In genomic region chr5:135541969-135542502, GRCh38 we compare ENCODE assay signal across 40 cellular contexts. TPM values are rescaled to one million over a fixed set of nuclear protein-coding genes. Genes with fewer than 3 reads are reported as not detected.
"Had no signal": no experiment of that assay in that cellular context is flagged by ENCODE, and none has a peak within 500 bp of the region (broad histone marks: within the 10 kb centered on the region; RNA-seq: fewer than 3 reads in every experiment).

No MANE protein-coding gene starts in this region.

- ATAC-seq: activated CD8-positive, alpha-beta T cell treated with anti-CD3 and anti-CD28 coated beads for 36 hours; activated naive CD4-positive, alpha-beta T cell treated with anti-CD3 and anti-CD28 coated beads, Interleukin-2, amount 50 U/mL, for 72 hours; activated T-cell treated with anti-CD3 and anti-CD28 coated beads, Interleukin-2, amount 50 U/mL, for 4 hours had no signal

- H3K9me3 ChIP-seq: adrenal gland had no signal

- H3K27ac ChIP-seq: adrenal gland, PC-9, RWPE1 had no signal

- DNase-seq: activated CD4-positive, alpha-beta T cell treated with anti-CD3 and anti-CD28 coated beads for 1 hour; activated CD4-positive, alpha-beta T cell treated with anti-CD3 and anti-CD28 coated beads, Interleukin-2, amount 10 ng/mL, durations not matched to agents 24 days and 14 days; activated CD4-positive, alpha-beta T cell treated with anti-CD3 and anti-CD28 coated beads, Interleukin-2, amount 50 U/mL, for 4 hours; activated CD4-positive, CD25-positive, alpha-beta regulatory T cell; activated CD8-positive, alpha-beta memory T cell treated with anti-CD3 and anti-CD28 coated beads, Interleukin-2, amount 50 U/mL, for 4 hours; activated CD8-positive, alpha-beta T cell treated with anti-CD3 and anti-CD28 coated beads for 36 hours; activated gamma-delta T cell treated with Interleukin-2 at 50 U/mL for 16 hours; activated naive CD4-positive, alpha-beta T cell treated with anti-CD3 and anti-CD28 coated beads for 36 hours; activated T-cell treated with anti-CD3 and anti-CD28 coated beads for 4 hours; activated T-cell treated with anti-CD3 and anti-CD28 coated beads, Interleukin-2, amount 50 U/mL, for 4 hours; adrenal gland; caudate nucleus; cerebellar nuclear complex; Karpas-422; KBM-7; NCI-H1048; NCI-H1105 treated with DMSO at 0.1 percent for 48 hours; NCI-H1436; NCI-H1694; NCI-H1930; NCI-H2081 treated with DMSO at 0.1 percent for 48 hours; NCI-H226; NCI-H446 treated with DMSO at 0.1 percent for 48 hours; NCI-H69; NK-92 treated with Interleukin-12 subunit alpha and Interleukin-12 subunit beta, amount 100 ng/mL, for 24 hours; PC-9; Right ventricle myocardium superior; SW 1271; T1000; WERI-Rb-1 had no signal

- H3K4me2 ChIP-seq: PC-9 had no signal

- H2AFZ ChIP-seq: PC-9 had no signal

- FAIRE-seq: astrocyte, bronchial epithelial cell, RCC 7860 had no signal

- H3K36me3 ChIP-seq: adrenal gland, WERI-Rb-1 had no signal

- H3K4me3 ChIP-seq: adrenal gland, PC-9 had no signal

RNA-seq across cellular contexts. Expression of gene NEUROG1, which starts 6.3 kb away (rescaled TPM):
- total RNA-seq: activated CD4-positive, alpha-beta T cell treated with anti-CD3 and anti-CD28 coated beads, Interleukin-2, amount 10 ng/mL, durations not matched to agents 24 days and 14 days; activated CD8-positive, alpha-beta T cell treated with anti-CD3 and anti-CD28 coated beads for 36 hours; activated naive CD4-positive, alpha-beta T cell treated with anti-CD3 and anti-CD28 coated beads for 36 hours; activated naive CD4-positive, alpha-beta T cell treated with anti-CD3 and anti-CD28 coated beads, Interleukin-2, amount 50 U/mL, for 72 hours; activated T-cell treated with anti-CD3 and anti-CD28 coated beads, Interleukin-2, amount 50 U/mL, for 4 hours; activated T-helper 1 cell treated with anti-CD3 and anti-CD28 coated beads, Interleukin-12 subunit alpha, Interleukin-12 subunit beta, Interleukin-2, Interleukin-4 antibody, amounts not matched to agents 30 ng/mL and 10 ng/mL and 1 ng/mL, durations not matched to agents 14 hours and 24 hours and 36 hours; adrenal gland; astrocyte; bronchial epithelial cell; MCF 10A; OCI-LY7; PC-9; Right ventricle myocardium superior; T-helper 1 cell treated with Interleukin-12 subunit alpha and Interleukin-12 subunit beta and Interleukin-4 antibody, amounts not matched to agents 30 ng/mL and 1 ng/mL, for 36 hours; T-helper 2 cell treated with Interferon-gamma antibody and Interleukin-4, amounts not matched to agents 100 ng/mL and 5 ng/mL, for 36 hours had no signal
- polyA plus RNA-seq: adrenal gland had no signal

RNA-seq across cellular contexts. Expression of gene CXCL14, which starts 36.8 kb away (rescaled TPM):
- total RNA-seq: activated CD4-positive, alpha-beta T cell treated with anti-CD3 and anti-CD28 coated beads, Interleukin-2, amount 10 ng/mL, durations not matched to agents 24 days and 14 days; activated CD8-positive, alpha-beta T cell treated with anti-CD3 and anti-CD28 coated beads for 36 hours; activated naive CD4-positive, alpha-beta T cell treated with anti-CD3 and anti-CD28 coated beads for 36 hours; activated naive CD4-positive, alpha-beta T cell treated with anti-CD3 and anti-CD28 coated beads, Interleukin-2, amount 50 U/mL, for 72 hours; activated T-cell treated with anti-CD3 and anti-CD28 coated beads, Interleukin-2, amount 50 U/mL, for 4 hours; activated T-helper 1 cell treated with anti-CD3 and anti-CD28 coated beads, Interleukin-12 subunit alpha, Interleukin-12 subunit beta, Interleukin-2, Interleukin-4 antibody, amounts not matched to agents 30 ng/mL and 10 ng/mL and 1 ng/mL, durations not matched to agents 14 hours and 24 hours and 36 hours; MCF 10A; OCI-LY7; PC-9; T-helper 1 cell treated with Interleukin-12 subunit alpha and Interleukin-12 subunit beta and Interleukin-4 antibody, amounts not matched to agents 30 ng/mL and 1 ng/mL, for 36 hours; T-helper 2 cell treated with Interferon-gamma antibody and Interleukin-4, amounts not matched to agents 100 ng/mL and 5 ng/mL, for 36 hours had no signal
